35 cellular contexts compared by ENCODE assay signal in genomic region chr5:138226917-138227316, GRCh38. TPM values are rescaled to one million over a fixed set of nuclear protein-coding genes. Genes with fewer than 3 reads are reported as not detected.
"Had no signal": no experiment of that assay in that cellular context is flagged by ENCODE, and none has a peak within 500 bp of the region (broad histone marks: within the 10 kb centered on the region; RNA-seq: fewer than 3 reads in every experiment).

No MANE protein-coding gene starts in this region.

- H3K27ac ChIP-seq: brain microvascular endothelial cell, Peyer's patch, WERI-Rb-1 had no signal

- H3K27ac Mint-ChIP-seq: activated CD4-positive, alpha-beta T cell treated with anti-CD3 and anti-CD28 coated beads, Interleukin-2, amount 10 ng/mL, durations not matched to agents 24 days and 14 days; activated CD8-positive, alpha-beta T cell treated with anti-CD3 and anti-CD28 coated beads for 36 hours; activated naive CD8-positive, alpha-beta T cell treated with anti-CD3 and anti-CD28 coated beads for 36 hours; activated T-cell treated with anti-CD3 and anti-CD28 coated beads, Interleukin-2, amount 50 U/mL, for 72 hours; activated T-helper 17 cell treated with anti-CD3 and anti-CD28 coated beads, Interleukin-2, amount 50 U/mL, for 72 hours had no signal

- H3K4me3 Mint-ChIP-seq: activated CD4-positive, alpha-beta T cell treated with anti-CD3 and anti-CD28 coated beads, Interleukin-2, amount 10 ng/mL, durations not matched to agents 24 days and 14 days; activated CD8-positive, alpha-beta T cell treated with anti-CD3 and anti-CD28 coated beads for 36 hours; activated naive CD8-positive, alpha-beta T cell treated with anti-CD3 and anti-CD28 coated beads for 36 hours; activated T-cell treated with anti-CD3 and anti-CD28 coated beads, Interleukin-2, amount 50 U/mL, for 72 hours; activated T-helper 17 cell treated with anti-CD3 and anti-CD28 coated beads, Interleukin-2, amount 50 U/mL, for 72 hours; central memory CD8-positive, alpha-beta T cell had no signal

- H3K9me3 Mint-ChIP-seq: activated T-helper 17 cell treated with anti-CD3 and anti-CD28 coated beads, Interleukin-2, amount 50 U/mL, for 72 hours; central memory CD8-positive, alpha-beta T cell had no signal

- ATAC-seq: activated CD8-positive, alpha-beta T cell treated with anti-CD3 and anti-CD28 coated beads for 36 hours; activated T-cell treated with anti-CD3 and anti-CD28 coated beads, Interleukin-2, amount 50 U/mL, for 72 hours; activated T-helper 17 cell treated with anti-CD3 and anti-CD28 coated beads, Interleukin-2, amount 50 U/mL, for 72 hours; PC-3; SK-N-SH treated with all-trans-retinoic acid at 6 μM for 48 hours had no signal

- H3K27me3 ChIP-seq: brain microvascular endothelial cell, Peyer's patch had no signal

- H3K4me1 Mint-ChIP-seq: activated T-helper 17 cell treated with anti-CD3 and anti-CD28 coated beads, Interleukin-2, amount 50 U/mL, for 72 hours; central memory CD8-positive, alpha-beta T cell had no signal

- DNase-seq: activated CD4-positive, alpha-beta T cell treated with anti-CD3 and anti-CD28 coated beads, Interleukin-2, amount 10 ng/mL, durations not matched to agents 24 days and 14 days; activated CD4-positive, alpha-beta T cell treated with anti-CD3 and anti-CD28 coated beads, Interleukin-2, amount 50 U/mL, for 4 hours; activated CD4-positive, CD25-positive, alpha-beta regulatory T cell; activated CD8-positive, alpha-beta T cell treated with anti-CD3 and anti-CD28 coated beads for 36 hours; activated effector memory CD4-positive, alpha-beta T cell treated with anti-CD3 and anti-CD28 coated beads, Interleukin-2, amount 50 U/mL, for 16 hours; activated naive CD4-positive, alpha-beta T cell; activated naive CD4-positive, alpha-beta T cell treated with anti-CD3 and anti-CD28 coated beads, Interleukin-2, amount 50 U/mL, for 16 hours; activated naive CD8-positive, alpha-beta T cell treated with anti-CD3 and anti-CD28 coated beads for 36 hours; activated T-cell treated with anti-CD3 and anti-CD28 coated beads, Interleukin-2, amount 50 U/mL, for 1 hour; activated T-cell treated with anti-CD3 and anti-CD28 coated beads, Interleukin-2, amount 50 U/mL, for 72 hours; amniotic stem cell; brain microvascular endothelial cell; Karpas-422; KBM-7; NCI-H1105; NCI-H1417 treated with DMSO at 0.1 percent for 48 hours; NCI-H187 treated with DMSO at 0.1 percent for 48 hours; NCI-H2081; NCI-H2171 treated with DMSO at 0.1 percent for 48 hours; NCI-H2227 treated with DMSO at 0.1 percent for 48 hours; NCI-H524 treated with DMSO at 0.1 percent for 48 hours; PC-3; Peyer's patch; RPMI8226; SHP77 treated with DMSO at 0.1 percent for 48 hours; SW 1271; T-helper 1 cell; T1000; WERI-Rb-1 had no signal

- H3K4me1 ChIP-seq: Peyer's patch had no signal

- H3K4me3 ChIP-seq: Peyer's patch had no signal

- H3K36me3 ChIP-seq: brain microvascular endothelial cell, Peyer's patch, WERI-Rb-1 had no signal

- H3K36me3 Mint-ChIP-seq: activated naive CD8-positive, alpha-beta T cell treated with anti-CD3 and anti-CD28 coated beads for 36 hours had no signal

RNA-seq across cellular contexts. Expression of gene GFRA3, which starts 47.5 kb away (rescaled TPM):
- total RNA-seq: activated CD4-positive, alpha-beta T cell treated with anti-CD3 and anti-CD28 coated beads, Interleukin-2, amount 10 ng/mL, durations not matched to agents 24 days and 14 days; activated CD8-positive, alpha-beta T cell treated with anti-CD3 and anti-CD28 coated beads for 36 hours; activated T-helper 17 cell treated with anti-CD3 and anti-CD28 coated beads, Interleukin-2, amount 50 U/mL, for 72 hours; MCF 10A; PC-3; Peyer's patch; SK-MEL-5; T-helper 2 cell treated with Interferon-gamma antibody and Interleukin-4, amounts not matched to agents 100 ng/mL and 5 ng/mL, for 36 hours had no signal
